In genomic region chr17:1180434-1180742, GRCh38 we compare ENCODE assay signal across 9 cellular contexts. TPM values are rescaled to one million over a fixed set of nuclear protein-coding genes. Genes with fewer than 3 reads are reported as not detected.
DNase-seq lines count a peak whose midpoint lies in the region; ATAC-seq lines count a peak whose summit lies in the region.
"Had no signal": no experiment of that assay in that cellular context is flagged by ENCODE, and none has a peak within 500 bp of the region (broad histone marks: within the 10 kb centered on the region; RNA-seq: fewer than 3 reads in every experiment).

No MANE protein-coding gene starts in this region.

- ATAC-seq in stimulated activated naive CD8-positive, alpha-beta T cell treated with anti-CD3 and anti-CD28 coated beads, Interleukin-15, Interleukin-2, amounts not matched to agents 100 U/mL and 50 U/mL, for 24 hours, result no peak
- ATAC-seq in naive thymus-derived CD4-positive, alpha-beta T cell, result no peak
- no peak for ATAC-seq in activated CD4-positive, CD25-positive, alpha-beta regulatory T cell treated with anti-CD3 and anti-CD28 coated beads, Interleukin-2, amount 50 U/mL, for 24 hours

- POLR2A ChIA-PET in naive thymus-derived CD4-positive, alpha-beta T cell (lab: Charles Lee), result interaction anchor here (0.6 kb wide), 1 partner anchor 382 kb away, joined by 3 read pairs; the partner anchor contains the start of gene PITPNA

- H3K27ac Mint-ChIP-seq in stimulated activated naive CD8-positive, alpha-beta T cell treated with anti-CD3 and anti-CD28 coated beads, Interleukin-15, Interleukin-2, amounts not matched to agents 100 ng/mL and 50 ng/mL, for 24 hours, result no peak overlapping the region
- no peak overlapping the region for H3K27ac Mint-ChIP-seq in naive thymus-derived CD4-positive, alpha-beta T cell

- DNase-seq in stimulated activated naive CD8-positive, alpha-beta T cell treated with anti-CD3 and anti-CD28 coated beads, Interleukin-15, Interleukin-2, amounts not matched to agents 100 U/mL and 50 U/mL, for 24 hours, result no peak
- no peak for DNase-seq in caudate nucleus (lab: John Stamatoyannopoulos, UW)
- DNase-seq in naive thymus-derived CD4-positive, alpha-beta T cell, result no peak
- no peak for DNase-seq in posterior cingulate gyrus
- DNase-seq in stimulated activated CD4-positive, alpha-beta T cell treated with anti-CD3 and anti-CD28 coated beads, Interleukin-4, amount 100 ng/mL, for 1 hour, result no peak
- DNase-seq in DMS53 treated with DMSO at 0.1 percent for 48 hours (lab: John Stamatoyannopoulos, UW; ENCODE audit: unreplicated experiment), result no peak
- DNase-seq: DMS79 treated with DMSO at 0.1 percent for 48 hours had no signal

- no peaks in the 10 kb centered on the region for H3K36me3 Mint-ChIP-seq in stimulated activated naive CD8-positive, alpha-beta T cell treated with anti-CD3 and anti-CD28 coated beads, Interleukin-15, Interleukin-2, amounts not matched to agents 100 ng/mL and 50 ng/mL, for 24 hours (ENCODE audit: low read depth)
- no peaks in the 10 kb centered on the region for H3K36me3 Mint-ChIP-seq in naive thymus-derived CD4-positive, alpha-beta T cell

- intact Hi-C loops in naive thymus-derived CD4-positive, alpha-beta T cell (cut with micrococcal nuclease), result loop anchor here in 1 of 2 donors (2.0 kb wide), 1 partner anchor 22 kb away; no protein-coding TSS in a partner anchor
- intact Hi-C loops in posterior cingulate gyrus (cut with DNase I), result no loop called here

- H3K9me3 ChIP-seq in naive thymus-derived CD4-positive, alpha-beta T cell (ENCODE audit: control insufficient read depth in 2 of 3, low read length in 3 of 3), result no peaks in the 10 kb centered on the region

- no peaks in the 10 kb centered on the region for H3K27me3 Mint-ChIP-seq in stimulated activated naive CD8-positive, alpha-beta T cell treated with anti-CD3 and anti-CD28 coated beads, Interleukin-15, Interleukin-2, amounts not matched to agents 100 ng/mL and 50 ng/mL, for 24 hours
- peaks cover 0 to 34% (median 0%) of the 10 kb centered on the region in 5 donors for H3K27me3 Mint-ChIP-seq in naive thymus-derived CD4-positive, alpha-beta T cell

- H3K4me3 Mint-ChIP-seq in stimulated activated naive CD8-positive, alpha-beta T cell treated with anti-CD3 and anti-CD28 coated beads, Interleukin-15, Interleukin-2, amounts not matched to agents 100 ng/mL and 50 ng/mL, for 24 hours, result peak overlapping the region; percentile 53
- peak overlapping the region in 8 of 10 donors; percentile 21 to 67 (median 57) for H3K4me3 Mint-ChIP-seq in naive thymus-derived CD4-positive, alpha-beta T cell

- peaks cover 28% of the 10 kb centered on the region for H3K4me1 Mint-ChIP-seq in stimulated activated naive CD8-positive, alpha-beta T cell treated with anti-CD3 and anti-CD28 coated beads, Interleukin-15, Interleukin-2, amounts not matched to agents 100 ng/mL and 50 ng/mL, for 24 hours (ENCODE audit: low read depth)
- H3K4me1 Mint-ChIP-seq in naive thymus-derived CD4-positive, alpha-beta T cell, result peaks cover 0 to 10% (median 4%) of the 10 kb centered on the region in 7 donors

- no peaks in the 10 kb centered on the region for H3K27me3 ChIP-seq in naive thymus-derived CD4-positive, alpha-beta T cell (ENCODE audit: control insufficient read depth in 2 of 2, insufficient read depth in 2 of 2, low read length in 2 of 2)

- H3K36me3 ChIP-seq in naive thymus-derived CD4-positive, alpha-beta T cell (ENCODE audit: control insufficient read depth in 2 of 3, insufficient read depth in 3 of 3, low read length in 3 of 3), result no peaks in the 10 kb centered on the region

- peak overlapping the region; percentile 68 for H3K27ac ChIP-seq in caudate nucleus (ENCODE audit: low read depth, low read length)
- H3K27ac ChIP-seq in naive thymus-derived CD4-positive, alpha-beta T cell (ENCODE audit: low read depth, low read length), result no peak overlapping the region

- CTCF ChIA-PET in naive thymus-derived CD4-positive, alpha-beta T cell (lab: Charles Lee), result no interaction called here

- peak overlapping the region; percentile 24 for H3K4me3 ChIP-seq in naive thymus-derived CD4-positive, alpha-beta T cell (ENCODE audit: low read length)

- no peaks in the 10 kb centered on the region for H3K9me3 Mint-ChIP-seq in stimulated activated naive CD8-positive, alpha-beta T cell treated with anti-CD3 and anti-CD28 coated beads, Interleukin-15, Interleukin-2, amounts not matched to agents 100 ng/mL and 50 ng/mL, for 24 hours
- H3K9me3 Mint-ChIP-seq in naive thymus-derived CD4-positive, alpha-beta T cell, result no peaks in the 10 kb centered on the region

- H3K4me1 ChIP-seq in naive thymus-derived CD4-positive, alpha-beta T cell (ENCODE audit: control insufficient read depth in 2 of 2, insufficient read depth in 2 of 2, low read length in 2 of 2), result peaks cover 3 to 5% of the 10 kb centered on the region in 2 donors

RNA-seq across cellular contexts. Expression of gene ABR, which starts 0.6 kb away (rescaled TPM):
- 100 to 1,000 TPM in 4 of 5 experiments, 10 to 100 TPM in 1; 85.3 to 152 (median 140) TPM for total RNA-seq in naive thymus-derived CD4-positive, alpha-beta T cell
- polyA plus RNA-seq in naive thymus-derived CD4-positive, alpha-beta T cell, result 10 to 100 TPM; 13.1 to 24.4 TPM
